17 cellular contexts compared by ENCODE assay signal in genomic region chr5:107147584-107147983, GRCh38.
"Had no signal": no experiment of that assay in that cellular context is flagged by ENCODE, and none has a peak within 500 bp of the region (broad histone marks: within the 10 kb centered on the region; RNA-seq: fewer than 3 reads in every experiment).

No MANE protein-coding gene starts in this region.

- H3K36me3 ChIP-seq: esophagus squamous epithelium, left ventricle myocardium inferior, right atrium auricular region, tibial artery, uterus had no signal

- H3K4me3 Mint-ChIP-seq: activated naive CD4-positive, alpha-beta T cell treated with anti-CD3 and anti-CD28 coated beads, Interleukin-2, amount 10 ng/mL, durations not matched to agents 7 days and 5 days; naive B cell had no signal

- H3K9me3 ChIP-seq: body of pancreas, esophagus squamous epithelium, left ventricle myocardium inferior, right atrium auricular region, tibial artery, uterus had no signal

- H3K4me1 Mint-ChIP-seq: activated naive CD4-positive, alpha-beta T cell treated with anti-CD3 and anti-CD28 coated beads, Interleukin-2, amount 10 ng/mL, durations not matched to agents 7 days and 5 days; naive B cell had no signal

- H3K9me3 Mint-ChIP-seq: activated naive CD4-positive, alpha-beta T cell treated with anti-CD3 and anti-CD28 coated beads, Interleukin-2, amount 10 ng/mL, durations not matched to agents 7 days and 5 days; activated T-helper 2 cell treated with anti-CD3 and anti-CD28 coated beads, Interferon-gamma antibody, Interleukin-2, Interleukin-4, amounts not matched to agents 10 μg/mL and 5 μg/mL and 100 μg/mL, durations not matched to agents 14 hours and 24 hours and 36 hours had no signal

- DNase-seq: activated CD4-positive, CD25-positive, alpha-beta regulatory T cell treated with anti-CD3 and anti-CD28 coated beads, Interleukin-2, amount 50 U/mL, for 72 hours; activated naive CD4-positive, alpha-beta T cell treated with anti-CD3 and anti-CD28 coated beads, Interleukin-2, amount 10 ng/mL, durations not matched to agents 7 days and 5 days; body of pancreas; central memory CD4-positive, alpha-beta T cell; cortex of kidney; effector CD4-positive, alpha-beta T cell; esophagus squamous epithelium; foreskin keratinocyte; left ventricle myocardium inferior; naive B cell; posterior cingulate gyrus; stimulated activated CD4-positive, alpha-beta T cell treated with anti-CD3 and anti-CD28 coated beads, Interleukin-2, amount 100 ng/mL, for 48 hours; stimulated activated naive CD4-positive, alpha-beta T cell; tibial artery; uterus had no signal

- ATAC-seq: body of pancreas, foreskin keratinocyte had no signal

- H3K4me1 ChIP-seq: foreskin keratinocyte, left ventricle myocardium inferior, right atrium auricular region, uterus had no signal

- H3K27me3 Mint-ChIP-seq: activated naive CD4-positive, alpha-beta T cell treated with anti-CD3 and anti-CD28 coated beads, Interleukin-2, amount 10 ng/mL, durations not matched to agents 7 days and 5 days; naive B cell had no signal

- H3K27ac Mint-ChIP-seq: activated naive CD4-positive, alpha-beta T cell treated with anti-CD3 and anti-CD28 coated beads, Interleukin-2, amount 10 ng/mL, durations not matched to agents 7 days and 5 days; activated T-helper 2 cell treated with anti-CD3 and anti-CD28 coated beads, Interferon-gamma antibody, Interleukin-2, Interleukin-4, amounts not matched to agents 10 μg/mL and 5 μg/mL and 100 μg/mL, durations not matched to agents 14 hours and 24 hours and 36 hours; naive B cell had no signal

- H3K27ac ChIP-seq: body of pancreas, esophagus squamous epithelium, foreskin keratinocyte, left ventricle myocardium inferior, right atrium auricular region, tibial artery, uterus had no signal

- H3K27me3 ChIP-seq: body of pancreas, esophagus squamous epithelium, foreskin keratinocyte, right atrium auricular region, tibial artery, uterus had no signal

- H3K4me3 ChIP-seq: body of pancreas, esophagus squamous epithelium, left ventricle myocardium inferior, right atrium auricular region, tibial artery, uterus had no signal

- H3K36me3 Mint-ChIP-seq: activated naive CD4-positive, alpha-beta T cell treated with anti-CD3 and anti-CD28 coated beads, Interleukin-2, amount 10 ng/mL, durations not matched to agents 7 days and 5 days; naive B cell had no signal
